ENCODE assay signal across 33 cellular contexts in genomic region chr19:39655613-39656012, GRCh38. TPM values are rescaled to one million over a fixed set of nuclear protein-coding genes. Genes with fewer than 3 reads are reported as not detected.
DNase-seq lines count a peak whose midpoint lies in the region; ATAC-seq, FAIRE-seq and TF ChIP-seq lines count a peak whose summit lies in the region.
"Had no signal": no experiment of that assay in that cellular context is flagged by ENCODE, and none has a peak within 500 bp of the region (broad histone marks: within the 10 kb centered on the region; RNA-seq: fewer than 3 reads in every experiment).

TSS of gene LGALS16 (plus strand) at chr19:39655913. CDS start at chr19:39655962, 49 bp downstream.

- no peak within 1 kb of the TSS for H4K91ac ChIP-seq in trophoblast cell (ENCODE audit: low read depth, low read length)

- no peak within 1 kb of the TSS for H3K27ac ChIP-seq in trophoblast cell (ENCODE audit: low read depth, low read length)
- no peak within 1 kb of the TSS for H3K27ac ChIP-seq in spleen
- H3K27ac ChIP-seq: BLaER1 had no signal

- no peak within 1 kb of the TSS for H3K9ac ChIP-seq in trophoblast cell (ENCODE audit: low read length)
- H3K9ac ChIP-seq: BLaER1 had no signal

- no peak within 1 kb of the TSS for H3K18ac ChIP-seq in trophoblast cell (ENCODE audit: low read length)

- H3K4me1 Mint-ChIP-seq in activated CD4-positive, alpha-beta T cell treated with anti-CD3 and anti-CD28 coated beads for 36 hours: no peaks in the 10 kb centered on the region
- H3K4me1 Mint-ChIP-seq: CD14-positive monocyte; CD4-positive, alpha-beta memory T cell; CD4-positive, CD25-positive, alpha-beta regulatory T cell; CD8-positive, alpha-beta memory T cell had no signal

- intact Hi-C loops in activated CD4-positive, alpha-beta T cell treated with anti-CD3 and anti-CD28 coated beads for 36 hours (cut with DNase I, micrococcal nuclease): no loop called here
- intact Hi-C loops in spleen (cut with DNase I; ENCODE audit: low total_unique reads): no loop called here

- POLR2A ChIA-PET in activated CD4-positive, alpha-beta T cell treated with anti-CD3 and anti-CD28 coated beads for 36 hours (lab: Charles Lee): no interaction called here

- H3K4ac ChIP-seq in trophoblast cell (ENCODE audit: low read depth, low read length): no peak within 1 kb of the TSS

- no CpG with 5 or more reads among the region's 3 CpGs for WGBS in trophoblast cell (ENCODE audit: extremely low coverage, insufficient coverage, insufficient read length)
- 51 to 58% (median 52%) methylated on average over 3 of the region's 3 CpGs for WGBS in spleen, 5 donors

- H3K14ac ChIP-seq in trophoblast cell (ENCODE audit: low read length): no peak within 1 kb of the TSS

- H3K4me1 ChIP-seq in trophoblast cell (ENCODE audit: control insufficient read depth in 1 of 2, insufficient read depth in 2 of 2, low read length in 2 of 2): no peaks in the 10 kb centered on the region
- no peaks in the 10 kb centered on the region for H3K4me1 ChIP-seq in spleen
- H3K4me1 ChIP-seq: BE2C, BLaER1 had no signal

- no peak within 1 kb of the TSS for H2AFZ ChIP-seq in trophoblast cell (ENCODE audit: insufficient read depth, low read length, poor library complexity)

- ATAC-seq in activated CD4-positive, alpha-beta T cell treated with anti-CD3 and anti-CD28 coated beads for 36 hours: no peak
- ATAC-seq: GM12878 had no signal

- TF ChIP-seq POLR2A in spleen (IDR thresholded peaks at IDR 0.05): no peak

- peak; percentile 18 for FAIRE-seq in bronchial epithelial cell (lab: Jason Lieb, UNC)
- FAIRE-seq: A204.1, GM12878, GM12892, GM18507 had no signal

- no peak within 1 kb of the TSS for H4K8ac ChIP-seq in trophoblast cell (ENCODE audit: low read depth, low read length)

- H3K23ac ChIP-seq in trophoblast cell (ENCODE audit: low read length): peak within 1 kb of the TSS; percentile 25

- H3K79me2 ChIP-seq in trophoblast cell (ENCODE audit: control insufficient read depth, insufficient read depth, low read length, poor library complexity): no peaks in the 10 kb centered on the region

- H3K79me1 ChIP-seq in trophoblast cell (ENCODE audit: low read length): no peaks in the 10 kb centered on the region

- CTCF ChIA-PET in activated CD4-positive, alpha-beta T cell treated with anti-CD3 and anti-CD28 coated beads for 36 hours (lab: Charles Lee): no interaction called here

- TF ChIP-seq CTCF in bronchial epithelial cell (IDR thresholded peaks at IDR 0.05; ENCODE audit: insufficient read depth, low read length, severe bottlenecking) (no peak), spleen (IDR thresholded peaks at IDR 0.05 in 8 of 11, conservative IDR thresholded peaks at IDR 0.05 in 3 of 11) (no peak)

- no peak within 1 kb of the TSS for H3K4me3 Mint-ChIP-seq in activated CD4-positive, alpha-beta T cell treated with anti-CD3 and anti-CD28 coated beads for 36 hours
- H3K4me3 Mint-ChIP-seq: CD14-positive monocyte; CD4-positive, alpha-beta memory T cell; CD4-positive, CD25-positive, alpha-beta regulatory T cell; CD8-positive, alpha-beta memory T cell had no signal

- H3K9me3 ChIP-seq in trophoblast cell (ENCODE audit: insufficient read depth, low read depth, low read length) (peaks cover 4% of the 10 kb centered on the region), spleen (no peaks in the 10 kb centered on the region)
- H3K9me3 ChIP-seq: BE2C, BLaER1 had no signal

- no peak within 1 kb of the TSS for H4K12ac ChIP-seq in trophoblast cell (ENCODE audit: low read depth, low read length)

- no peak within 1 kb of the TSS for H3K4me2 ChIP-seq in trophoblast cell (ENCODE audit: low read length)
- H3K4me2 ChIP-seq: BLaER1 had no signal

- no peaks in the 10 kb centered on the region for H3K36me3 ChIP-seq in bronchial epithelial cell (ENCODE audit: control insufficient read depth, insufficient read depth, low read length)
- no peaks in the 10 kb centered on the region for H3K36me3 ChIP-seq in trophoblast cell (ENCODE audit: control insufficient read depth in 1 of 2, insufficient read depth in 2 of 2, low read length in 2 of 2)
- H3K36me3 ChIP-seq in spleen: no peaks in the 10 kb centered on the region
- H3K36me3 ChIP-seq: BE2C, BLaER1 had no signal

- DNase-seq in NCI-H2227 (lab: John Stamatoyannopoulos, UW; ENCODE audit: unreplicated experiment) (peak; percentile 52), NCI-H2227 treated with DMSO at 0.1 percent for 48 hours (lab: John Stamatoyannopoulos, UW) (no peak), bronchial epithelial cell (ENCODE audit: low read depth) (no peak), trophoblast cell (no peak), NCI-H69 (lab: John Stamatoyannopoulos, UW) (no peak), spleen (no peak)
- DNase-seq in activated CD4-positive, alpha-beta T cell treated with anti-CD3 and anti-CD28 coated beads for 36 hours: no peak
- no peak for DNase-seq in activated CD4-positive, alpha-beta T cell treated with anti-CD3 and anti-CD28 coated beads, Interleukin-2, amount 50 U/mL, for 48 hours
- DNase-seq: 8988T; ACHN; BE2C; C1 segment of cervical spinal cord; CD4-positive, alpha-beta memory T cell; CD4-positive, CD25-positive, alpha-beta regulatory T cell; CD8-positive, alpha-beta memory T cell; COR-L47; DMS 273 treated with DMSO at 0.1 percent for 48 hours; DMS153; DMS53; DMS79; DND-41; EL; GDM1 had no signal

- H3K27me3 ChIP-seq in bronchial epithelial cell (ENCODE audit: control insufficient read depth, insufficient read depth, low read length): no peaks in the 10 kb centered on the region
- no peaks in the 10 kb centered on the region for H3K27me3 ChIP-seq in trophoblast cell (ENCODE audit: insufficient read depth, low read length)
- H3K27me3 ChIP-seq in spleen (replicated peaks in 1 of 7): peaks cover 0 to 6% (median 0%) of the 10 kb centered on the region in 7 donors
- H3K27me3 ChIP-seq: BLaER1 had no signal

- no peak within 1 kb of the TSS for H2BK12ac ChIP-seq in trophoblast cell (ENCODE audit: low read length)

- H2BK120ac ChIP-seq in trophoblast cell (ENCODE audit: insufficient read depth, low read length, poor library complexity): no peak within 1 kb of the TSS

- no peaks in the 10 kb centered on the region for H3K36me3 Mint-ChIP-seq in activated CD4-positive, alpha-beta T cell treated with anti-CD3 and anti-CD28 coated beads for 36 hours (ENCODE audit: low read depth)
- H3K36me3 Mint-ChIP-seq: CD14-positive monocyte; CD4-positive, alpha-beta memory T cell; CD4-positive, CD25-positive, alpha-beta regulatory T cell; CD8-positive, alpha-beta memory T cell had no signal

- peaks cover 42% of the 10 kb centered on the region for H3K27me3 Mint-ChIP-seq in activated CD4-positive, alpha-beta T cell treated with anti-CD3 and anti-CD28 coated beads for 36 hours

- no peaks in the 10 kb centered on the region for H3K9me3 Mint-ChIP-seq in activated CD4-positive, alpha-beta T cell treated with anti-CD3 and anti-CD28 coated beads for 36 hours (ENCODE audit: low read depth)
- H3K9me3 Mint-ChIP-seq: CD14-positive monocyte; CD4-positive, alpha-beta memory T cell; CD8-positive, alpha-beta memory T cell had no signal

- H2AK5ac ChIP-seq in trophoblast cell (ENCODE audit: low read length): no peak within 1 kb of the TSS

- H3K27ac Mint-ChIP-seq in activated CD4-positive, alpha-beta T cell treated with anti-CD3 and anti-CD28 coated beads for 36 hours: peak within 1 kb of the TSS; percentile 7
- H3K27ac Mint-ChIP-seq: CD14-positive monocyte; CD4-positive, alpha-beta memory T cell; CD4-positive, CD25-positive, alpha-beta regulatory T cell had no signal

- H2BK5ac ChIP-seq in trophoblast cell (ENCODE audit: low read depth, low read length, poor library complexity): no peak within 1 kb of the TSS

- no peak within 1 kb of the TSS for H3K4me3 ChIP-seq in bronchial epithelial cell (ENCODE audit: low read depth, low read length)
- H3K4me3 ChIP-seq in trophoblast cell (ENCODE audit: low read depth, low read length): no peak within 1 kb of the TSS
- H3K4me3 ChIP-seq in spleen: no peak within 1 kb of the TSS
- H3K4me3 ChIP-seq: BLaER1, GM12878 had no signal

RNA-seq across cellular contexts. Expression of gene LGALS16, which starts in this region (rescaled TPM):
- total RNA-seq in activated CD4-positive, alpha-beta T cell treated with anti-CD3 and anti-CD28 coated beads for 36 hours: not detected
- total RNA-seq in bronchial epithelial cell (not detected in 2 replicates), spleen (not detected)
- 255 and 289 TPM in 2 replicates for polyA plus RNA-seq in trophoblast cell (2013)
- not detected for polyA plus RNA-seq in spleen
- total RNA-seq: A673; CD4-positive, alpha-beta memory T cell; CD4-positive, CD25-positive, alpha-beta regulatory T cell; CD8-positive, alpha-beta memory T cell; Daoy; G401; GM12878 had no signal
- polyA plus RNA-seq: AG04450; CD14-positive monocyte; CD4-positive, alpha-beta memory T cell; CD4-positive, CD25-positive, alpha-beta regulatory T cell; CD8-positive, alpha-beta memory T cell; GM12878 had no signal
